In genomic region chr2:64523667-64524603, GRCh38 we compare ENCODE assay signal across 1 cellular context.
TF ChIP-seq lines count a peak whose summit lies in the region.

AFTPH (plus strand) TSS chr2:64524328; CDS start chr2:64551475, 27,147 bp downstream.

TF ChIP-seq in HepG2, 621 proteins besides CTCF, POLR2A, EP300 and RAD21 (continued from another document and continues in another):
- TF ChIP-seq GLI4 (CRISPR knock-in tag; IDR thresholded peaks at IDR 0.05; ENCODE audit: borderline replicate concordance) (no peak), FOSL2 (CRISPR knock-in tag; IDR thresholded peaks at IDR 0.05) (peak; percentile 64; the same call in 1 of the 2 replicates), NBN (conservative IDR thresholded peaks at IDR 0.05) (no peak), MAFK (conservative IDR thresholded peaks at IDR 0.05 in 1 of 2, IDR thresholded peaks at IDR 0.05 in 1 of 2; ENCODE audit: low read length in 2 of 2) (no peak), PRDM10 (CRISPR knock-in tag; IDR thresholded peaks at IDR 0.05; ENCODE audit: low read depth) (no peak; the same call in 1 of the 2 replicates), SATB2 (CRISPR knock-in tag; IDR thresholded peaks at IDR 0.05) (no peak), ZNF20 (CRISPR knock-in tag; IDR thresholded peaks at IDR 0.05) (0 out of 2 replicates have a peak, but pooled peaks have one; percentile 72), ZMAT3 (CRISPR knock-in tag; conservative IDR thresholded peaks at IDR 0.05) (peak; percentile 36; the same call in 1 of the 2 replicates), ZBTB40 (IDR thresholded peaks at IDR 0.05) (peak; percentile 55), ZBTB40 (CRISPR knock-in tag; IDR thresholded peaks at IDR 0.05) (no peak; the same call in 1 of the 2 replicates), CBX5 (CRISPR knock-in tag; IDR thresholded peaks at IDR 0.05; ENCODE audit: borderline replicate concordance) (peak; percentile 63; the same call in 1 of the 2 replicates), RFXAP (CRISPR knock-in tag; IDR thresholded peaks at IDR 0.05; ENCODE audit: borderline replicate concordance) (no peak), ZNF317 (CRISPR knock-in tag; IDR thresholded peaks at IDR 0.05) (no peak; the same call in 1 of the 2 replicates), AHR (CRISPR knock-in tag; IDR thresholded peaks at IDR 0.05) (no peak), ZBTB37 (CRISPR knock-in tag; IDR thresholded peaks at IDR 0.05) (peak; percentile 77; the same call in 1 of the 2 replicates), REPIN1 (CRISPR knock-in tag; IDR thresholded peaks at IDR 0.05; ENCODE audit: borderline replicate concordance, low read depth) (no peak; the same call in 1 of the 2 replicates), LBX2 (CRISPR knock-in tag; IDR thresholded peaks at IDR 0.05; ENCODE audit: borderline replicate concordance) (peak; percentile 83), RORA (CRISPR knock-in tag; IDR thresholded peaks at IDR 0.05) (no peak), ZNF260 (CRISPR knock-in tag; IDR thresholded peaks at IDR 0.05; ENCODE audit: borderline replicate concordance, low read depth) (no peak), RARA (CRISPR knock-in tag; IDR thresholded peaks at IDR 0.05) (peak; percentile 12; the same call in 1 of the 2 replicates), ZNF446 (CRISPR knock-in tag; IDR thresholded peaks at IDR 0.05) (no peak; the same call in none of the 2 replicates), TIGD3 (CRISPR knock-in tag; IDR thresholded peaks at IDR 0.05; ENCODE audit: borderline replicate concordance) (peak; percentile 80; the same call in 1 of the 2 replicates), IKZF1 (IDR thresholded peaks at IDR 0.05) (no peak), NPAS2 (CRISPR knock-in tag; IDR thresholded peaks at IDR 0.05; ENCODE audit: borderline replicate concordance) (no peak), ZNF451 (CRISPR knock-in tag; IDR thresholded peaks at IDR 0.05) (no peak; the same call in 1 of the 2 replicates), HNRNPL (IDR thresholded peaks at IDR 0.05; ENCODE audit: low read depth, low read length) (0 out of 2 replicates have a peak, but pooled peaks have one; percentile 61), ZNF18 (CRISPR knock-in tag; IDR thresholded peaks at IDR 0.05; ENCODE audit: insufficient replicate concordance) (peak; percentile 76), ZNF335 (CRISPR knock-in tag; IDR thresholded peaks at IDR 0.05) (0 out of 2 replicates have a peak, but pooled peaks have one; percentile 72), SPEN (CRISPR knock-in tag; IDR thresholded peaks at IDR 0.05; ENCODE audit: low read depth) (peak; percentile 92), MTA1 (CRISPR knock-in tag; IDR thresholded peaks at IDR 0.05; ENCODE audit: borderline replicate concordance) (peak; percentile 88; the same call in 1 of the 2 replicates), TRIM24 (CRISPR knock-in tag; IDR thresholded peaks at IDR 0.05) (no peak), RBAK (CRISPR knock-in tag; IDR thresholded peaks at IDR 0.05) (no peak; the same call in none of the 2 replicates), HIVEP1 (CRISPR knock-in tag; IDR thresholded peaks at IDR 0.05) (peak; percentile 80; the same call in 1 of the 2 replicates), HNF1A (IDR thresholded peaks at IDR 0.05; ENCODE audit: low read depth) (peak; percentile 16; the same call in 1 of the 2 replicates), HNF1A (CRISPR knock-in tag; IDR thresholded peaks at IDR 0.05; ENCODE audit: borderline replicate concordance) (peak; percentile 50; the same call in 1 of the 2 replicates), ZNF3 (CRISPR knock-in tag; IDR thresholded peaks at IDR 0.05) (no peak), SIX4 (CRISPR knock-in tag; IDR thresholded peaks at IDR 0.05) (no peak), ZC3H4 (CRISPR knock-in tag; IDR thresholded peaks at IDR 0.05; ENCODE audit: borderline replicate concordance) (no peak)
